ENCODE assay signal across 1 cellular context in the genomic region with DNA sequence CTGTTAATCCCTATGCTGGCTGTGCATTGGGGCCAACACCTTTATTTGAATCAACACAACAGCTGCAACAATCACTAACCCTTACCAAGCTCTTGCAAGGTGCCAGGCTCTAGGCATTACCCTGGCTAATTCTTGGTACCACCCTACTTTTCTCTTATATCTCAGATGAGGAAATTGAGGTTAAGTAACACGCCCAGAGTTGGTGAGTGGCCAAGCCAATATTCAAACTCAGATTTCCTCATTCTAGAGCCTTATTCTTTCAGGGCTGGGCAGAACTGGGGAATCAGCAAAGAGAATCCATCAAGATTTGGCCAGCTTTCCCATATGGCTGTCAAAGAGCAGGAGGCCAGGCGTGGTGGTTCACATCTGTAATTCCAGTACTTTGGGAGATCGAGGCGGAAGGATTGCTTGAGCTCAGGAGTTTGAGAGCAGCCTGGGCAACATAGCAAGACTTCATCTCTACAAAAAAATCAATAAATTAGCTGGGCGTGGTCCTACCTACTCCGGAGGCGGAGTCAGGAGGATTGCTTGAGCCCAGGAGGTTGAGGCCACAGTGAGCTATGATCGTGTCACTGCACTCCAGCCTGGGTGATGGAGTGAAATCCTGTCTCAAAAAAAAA.
TF ChIP-seq lines count a peak whose summit lies in the region.

No MANE protein-coding gene starts in this region.

TF ChIP-seq in WTC11, 78 proteins besides CTCF, POLR2A, EP300 and RAD21 (continued from another document):
- TF ChIP-seq, protein P1, sequence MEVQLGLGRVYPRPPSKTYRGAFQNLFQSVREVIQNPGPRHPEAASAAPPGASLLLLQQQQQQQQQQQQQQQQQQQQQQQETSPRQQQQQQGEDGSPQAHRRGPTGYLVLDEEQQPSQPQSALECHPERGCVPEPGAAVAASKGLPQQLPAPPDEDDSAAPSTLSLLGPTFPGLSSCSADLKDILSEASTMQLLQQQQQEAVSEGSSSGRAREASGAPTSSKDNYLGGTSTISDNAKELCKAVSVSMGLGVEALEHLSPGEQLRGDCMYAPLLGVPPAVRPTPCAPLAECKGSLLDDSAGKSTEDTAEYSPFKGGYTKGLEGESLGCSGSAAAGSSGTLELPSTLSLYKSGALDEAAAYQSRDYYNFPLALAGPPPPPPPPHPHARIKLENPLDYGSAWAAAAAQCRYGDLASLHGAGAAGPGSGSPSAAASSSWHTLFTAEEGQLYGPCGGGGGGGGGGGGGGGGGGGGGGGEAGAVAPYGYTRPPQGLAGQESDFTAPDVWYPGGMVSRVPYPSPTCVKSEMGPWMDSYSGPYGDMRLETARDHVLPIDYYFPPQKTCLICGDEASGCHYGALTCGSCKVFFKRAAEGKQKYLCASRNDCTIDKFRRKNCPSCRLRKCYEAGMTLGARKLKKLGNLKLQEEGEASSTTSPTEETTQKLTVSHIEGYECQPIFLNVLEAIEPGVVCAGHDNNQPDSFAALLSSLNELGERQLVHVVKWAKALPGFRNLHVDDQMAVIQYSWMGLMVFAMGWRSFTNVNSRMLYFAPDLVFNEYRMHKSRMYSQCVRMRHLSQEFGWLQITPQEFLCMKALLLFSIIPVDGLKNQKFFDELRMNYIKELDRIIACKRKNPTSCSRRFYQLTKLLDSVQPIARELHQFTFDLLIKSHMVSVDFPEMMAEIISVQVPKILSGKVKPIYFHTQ (CRISPR knock-in tag; IDR thresholded peaks at IDR 0.05), result no peak
- TF ChIP-seq, protein P2, sequence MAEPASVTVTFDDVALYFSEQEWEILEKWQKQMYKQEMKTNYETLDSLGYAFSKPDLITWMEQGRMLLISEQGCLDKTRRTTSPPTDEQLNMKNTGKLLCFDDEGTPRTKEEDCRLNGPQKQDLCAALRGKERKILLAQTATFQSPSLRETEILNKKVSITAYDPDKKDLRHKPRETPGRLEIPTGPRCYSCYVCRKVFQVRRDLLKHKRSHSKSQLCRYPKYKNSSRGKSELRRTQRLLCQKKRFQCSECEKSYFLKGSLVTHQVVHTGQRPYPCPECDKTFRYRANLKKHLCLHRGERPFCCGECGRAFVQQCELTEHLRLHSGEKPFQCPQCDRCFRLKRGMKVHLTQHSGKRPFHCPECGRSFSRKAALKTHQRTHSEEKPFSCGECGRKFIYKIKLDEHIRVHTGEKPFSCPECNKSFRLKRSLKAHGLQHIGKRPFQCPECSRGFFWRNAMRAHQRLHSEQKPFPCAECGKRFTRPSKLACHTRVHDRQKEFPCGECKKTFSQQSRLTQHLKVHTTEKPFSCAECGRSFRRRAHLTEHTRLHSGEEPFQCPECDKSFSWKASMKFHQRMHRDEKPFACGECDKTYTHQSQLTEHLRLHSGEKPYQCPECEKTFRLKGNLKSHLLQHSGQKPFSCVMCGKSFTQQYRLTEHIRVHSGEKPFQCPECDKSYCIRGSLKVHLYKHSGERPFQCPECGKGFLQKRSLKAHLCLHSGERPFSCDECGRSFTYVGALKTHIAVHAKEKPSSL (CRISPR knock-in tag; conservative IDR thresholded peaks at IDR 0.05), result no peak
- TF ChIP-seq GTF2I (CRISPR knock-in tag; conservative IDR thresholded peaks at IDR 0.05) (no peak), IRF2 (CRISPR knock-in tag; IDR thresholded peaks at IDR 0.05; ENCODE audit: borderline replicate concordance, low read depth) (no peak)
TF ChIP-seq in WTC11: peak in this region for 0.
